11 cellular contexts compared by ENCODE assay signal in genomic region chr10:3808689-3809199, GRCh38. TPM values are rescaled to one million over a fixed set of nuclear protein-coding genes. Genes with fewer than 3 reads are reported as not detected.
DNase-seq lines count a peak whose midpoint lies in the region; ATAC-seq and TF ChIP-seq lines count a peak whose summit lies in the region.
"Had no signal": no experiment of that assay in that cellular context is flagged by ENCODE, and none has a peak within 500 bp of the region (broad histone marks: within the 10 kb centered on the region; RNA-seq: fewer than 3 reads in every experiment).

No MANE protein-coding gene starts in this region.

- peak overlapping the region; percentile 26 to 60 for H2BK12ac ChIP-seq in mesenchymal stem cell (ENCODE audit: low read length in 2 of 2)

- H3K4me3 Mint-ChIP-seq in osteocyte (ENCODE audit: unreplicated experiment), result no peak overlapping the region

- no peaks in the 10 kb centered on the region for H3K9me3 Mint-ChIP-seq in osteocyte (ENCODE audit: unreplicated experiment)

- peak overlapping the region in 1 of 10 donors; percentile 1 for H3K4me3 ChIP-seq in heart right ventricle
- no peak overlapping the region for H3K4me3 ChIP-seq in body of pancreas
- no peak overlapping the region for H3K4me3 ChIP-seq in mesenchymal stem cell (ENCODE audit: insufficient read depth in 1 of 2, low read depth in 1 of 2, low read length in 2 of 2)
- no peak overlapping the region for H3K4me3 ChIP-seq in upper lobe of right lung

- peak overlapping the region in 1 of 2 experiments; percentile 10 for H3K4ac ChIP-seq in mesenchymal stem cell (ENCODE audit: low read depth in 1 of 2, low read length in 2 of 2)

- H3K27ac ChIP-seq in heart right ventricle, result peak overlapping the region; percentile 81 to 95 (median 89)
- H3K27ac ChIP-seq in body of pancreas, result peak overlapping the region; percentile 98 to 100 (median 100)
- no peak overlapping the region for H3K27ac ChIP-seq in mesenchymal stem cell (ENCODE audit: low read length, poor library complexity, severe bottlenecking)
- H3K27ac ChIP-seq in upper lobe of right lung, result peak overlapping the region; percentile 88

- no peaks in the 10 kb centered on the region for H3K79me1 ChIP-seq in mesenchymal stem cell (replicated peaks; ENCODE audit: low read length, poor library complexity, severe bottlenecking)

- no peaks in the 10 kb centered on the region for H3K9me3 ChIP-seq in heart right ventricle
- H3K9me3 ChIP-seq in body of pancreas, result no peaks in the 10 kb centered on the region
- H3K9me3 ChIP-seq in mesenchymal stem cell (ENCODE audit: control insufficient read depth, low read length), result no peaks in the 10 kb centered on the region
- H3K9me3 ChIP-seq in upper lobe of right lung, result no peaks in the 10 kb centered on the region
- H3K9me3 ChIP-seq: BE2C had no signal

- H4K91ac ChIP-seq in mesenchymal stem cell (ENCODE audit: low read length), result peak overlapping the region; percentile 55

- H2AFZ ChIP-seq in mesenchymal stem cell (ENCODE audit: low read depth, low read length), result no peak overlapping the region

- intact Hi-C loops in heart right ventricle (cut with DNase I) (loop anchor here in 4 of 10 donors (5.0 to 10.0 kb wide), 5 partner anchors 94 to 704 kb away; no protein-coding TSS in a partner anchor), left ventricle myocardium superior (cut with micrococcal nuclease) (no loop called here), body of pancreas (cut with DNase I) (no loop called here), upper lobe of right lung (cut with DNase I) (no loop called here)

- TF ChIP-seq CTCF in heart right ventricle (IDR thresholded peaks at IDR 0.05), result no peak
- TF ChIP-seq CTCF in body of pancreas (IDR thresholded peaks at IDR 0.05), result no peak
- TF ChIP-seq CTCF in upper lobe of right lung (IDR thresholded peaks at IDR 0.05), result no peak
- no peak for TF ChIP-seq CTCF in osteocyte (IDR thresholded peaks at IDR 0.05)

- no peak for ATAC-seq in heart right ventricle
- ATAC-seq in left ventricle myocardium superior, result no peak
- no peak for ATAC-seq in body of pancreas
- ATAC-seq in upper lobe of right lung, result no peak
- no peak for ATAC-seq in HG02973 (IDR thresholded peaks at IDR 0.05; ENCODE audit: unreplicated experiment)
- no peak for ATAC-seq in HG02981 (IDR thresholded peaks at IDR 0.05; ENCODE audit: unreplicated experiment)

- H3K9ac ChIP-seq in mesenchymal stem cell (ENCODE audit: low read length), result no peak overlapping the region

- H4K8ac ChIP-seq in mesenchymal stem cell (ENCODE audit: low read length), result no peak overlapping the region

- 81 to 82% methylated on average over 6 of the region's 6 CpGs for WGBS in heart right ventricle, 2 donors
- 83 to 88% methylated on average over 6 of the region's 6 CpGs for WGBS in body of pancreas, 2 donors
- WGBS in mesenchymal stem cell, result 97% methylated on average over 6 of the region's 6 CpGs

- peaks cover 9% of the 10 kb centered on the region for H3K4me1 Mint-ChIP-seq in osteocyte (ENCODE audit: unreplicated experiment)

- H3K27me3 ChIP-seq in heart right ventricle (no peaks in the 10 kb centered on the region), body of pancreas (no peaks in the 10 kb centered on the region), mesenchymal stem cell (ENCODE audit: control insufficient read depth in 1 of 2, insufficient read depth in 1 of 2, low read length in 2 of 2) (no peaks in the 10 kb centered on the region), upper lobe of right lung (no peaks in the 10 kb centered on the region)
- H3K27me3 ChIP-seq: BE2C had no signal

- DNase-seq in heart right ventricle, result no peak
- DNase-seq in left ventricle myocardium superior, result no peak
- no peak for DNase-seq in body of pancreas
- DNase-seq in mesenchymal stem cell, result no peak
- DNase-seq in upper lobe of right lung, result no peak
- DNase-seq in osteocyte (ENCODE audit: extremely low spot score, unreplicated experiment), result no peak
- DNase-seq: BE2C; Kasumi-1; stimulated activated CD8-positive, alpha-beta memory T cell treated with anti-CD3 and anti-CD28 coated beads, Interleukin-4, amount 100 ng/mL, for 48 hours had no signal

- H3K4me2 ChIP-seq in mesenchymal stem cell (ENCODE audit: low read length, poor library complexity, severe bottlenecking), result no peak overlapping the region

- no peak overlapping the region for H2BK120ac ChIP-seq in mesenchymal stem cell (ENCODE audit: low read depth, low read length)

- no peak overlapping the region for H3K27ac Mint-ChIP-seq in osteocyte (ENCODE audit: unreplicated experiment)

- no peaks in the 10 kb centered on the region for H3K27me3 Mint-ChIP-seq in osteocyte (ENCODE audit: unreplicated experiment)

- peak overlapping the region in 1 of 2 experiments; percentile 9 for H3K14ac ChIP-seq in mesenchymal stem cell (ENCODE audit: low read length in 2 of 2)

- H3K36me3 Mint-ChIP-seq in osteocyte (ENCODE audit: unreplicated experiment), result no peaks in the 10 kb centered on the region

- peak overlapping the region; percentile 29 for H2AK5ac ChIP-seq in mesenchymal stem cell (ENCODE audit: low read length, severe bottlenecking)

- H3K23ac ChIP-seq in mesenchymal stem cell (ENCODE audit: low read length in 2 of 2), result peak overlapping the region in 1 of 2 experiments; percentile 6

- H3K18ac ChIP-seq in mesenchymal stem cell (ENCODE audit: low read depth in 1 of 2, low read length in 2 of 2), result peak overlapping the region; percentile 9 to 30

- H3K36me3 ChIP-seq in heart right ventricle (no peaks in the 10 kb centered on the region), body of pancreas (replicated peaks in 1 of 2; ENCODE audit: insufficient read depth in 1 of 2, low read depth in 2 of 2) (no peaks in the 10 kb centered on the region), mesenchymal stem cell (ENCODE audit: control insufficient read depth in 1 of 2, insufficient read depth in 2 of 2, low read depth in 1 of 2, low read length in 2 of 2) (no peaks in the 10 kb centered on the region), upper lobe of right lung (no peaks in the 10 kb centered on the region)
- H3K36me3 ChIP-seq: BE2C had no signal

- no peak overlapping the region for H2BK5ac ChIP-seq in mesenchymal stem cell (ENCODE audit: low read depth, low read length, poor library complexity, severe bottlenecking)

- TF ChIP-seq POLR2A in body of pancreas (IDR thresholded peaks at IDR 0.05), result no peak

- peak overlapping the region; percentile 88 for H2BK15ac ChIP-seq in mesenchymal stem cell (ENCODE audit: low read depth, poor library complexity, severe bottlenecking)

- H3K4me1 ChIP-seq in heart right ventricle (peaks cover 19 to 95% (median 82%) of the 10 kb centered on the region in 9 donors), body of pancreas (peaks cover 77% of the 10 kb centered on the region), mesenchymal stem cell (ENCODE audit: control insufficient read depth, insufficient read depth, low read depth, low read length) (peaks cover 37% of the 10 kb centered on the region), upper lobe of right lung (peaks cover 68% of the 10 kb centered on the region)

RNA-seq across cellular contexts. Expression of gene KLF6, which starts 23.7 kb away (rescaled TPM):
- total RNA-seq in heart right ventricle (10 to 100 TPM; 40.4 to 90.5 (median 56.6) TPM), left ventricle myocardium superior (62.0 TPM), body of pancreas (100 to 1,000 TPM in 1 of 2 donors, 10 to 100 TPM in 1; 92.1 to 294 TPM), upper lobe of right lung (247 TPM), osteocyte (263 and 341 TPM in 2 replicates)
- polyA plus RNA-seq in heart right ventricle, result 10 to 100 TPM; 22.1 to 34.1 TPM
- polyA plus RNA-seq in mesenchymal stem cell (2013, experiment 1 of 2), result 195 TPM
- polyA plus RNA-seq in mesenchymal stem cell (2013, experiment 2 of 2), result 183 TPM
